ENCODE assay signal across 1 cellular context in the genomic region with DNA sequence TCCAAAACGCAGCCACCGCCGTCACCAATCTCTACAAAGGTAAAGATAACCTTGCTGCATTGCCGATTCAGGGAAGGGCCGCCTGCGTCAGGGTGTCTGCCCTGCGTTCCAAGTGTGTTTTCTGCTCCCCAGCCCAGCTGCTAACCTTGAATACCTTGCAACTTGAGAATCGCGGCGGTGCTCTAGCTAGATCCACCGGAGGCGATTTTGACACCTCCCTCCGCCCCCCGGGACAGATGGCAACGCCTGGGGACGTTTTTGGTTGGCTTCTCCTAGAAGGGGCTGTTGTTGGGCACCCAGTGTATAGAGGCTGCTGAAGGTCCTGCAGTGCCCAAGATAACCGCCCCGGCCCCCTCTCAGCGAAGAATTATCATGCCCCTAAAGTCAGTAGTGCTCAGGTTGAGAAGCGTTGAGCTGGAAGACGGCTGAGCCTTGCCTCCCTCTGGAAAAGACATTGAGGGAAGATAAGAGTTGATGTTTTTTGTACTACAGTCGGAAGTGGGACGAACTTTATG.
A peak's percentile ranks its signal among the peaks of the same experiment; 100 is the strongest.
TF ChIP-seq lines count a peak whose summit lies in the region.

No MANE protein-coding gene starts in this region.

TF ChIP-seq in HepG2, 621 proteins besides CTCF, POLR2A, EP300 and RAD21 (continued from another document and continues in another):
- TF ChIP-seq, protein P1, sequence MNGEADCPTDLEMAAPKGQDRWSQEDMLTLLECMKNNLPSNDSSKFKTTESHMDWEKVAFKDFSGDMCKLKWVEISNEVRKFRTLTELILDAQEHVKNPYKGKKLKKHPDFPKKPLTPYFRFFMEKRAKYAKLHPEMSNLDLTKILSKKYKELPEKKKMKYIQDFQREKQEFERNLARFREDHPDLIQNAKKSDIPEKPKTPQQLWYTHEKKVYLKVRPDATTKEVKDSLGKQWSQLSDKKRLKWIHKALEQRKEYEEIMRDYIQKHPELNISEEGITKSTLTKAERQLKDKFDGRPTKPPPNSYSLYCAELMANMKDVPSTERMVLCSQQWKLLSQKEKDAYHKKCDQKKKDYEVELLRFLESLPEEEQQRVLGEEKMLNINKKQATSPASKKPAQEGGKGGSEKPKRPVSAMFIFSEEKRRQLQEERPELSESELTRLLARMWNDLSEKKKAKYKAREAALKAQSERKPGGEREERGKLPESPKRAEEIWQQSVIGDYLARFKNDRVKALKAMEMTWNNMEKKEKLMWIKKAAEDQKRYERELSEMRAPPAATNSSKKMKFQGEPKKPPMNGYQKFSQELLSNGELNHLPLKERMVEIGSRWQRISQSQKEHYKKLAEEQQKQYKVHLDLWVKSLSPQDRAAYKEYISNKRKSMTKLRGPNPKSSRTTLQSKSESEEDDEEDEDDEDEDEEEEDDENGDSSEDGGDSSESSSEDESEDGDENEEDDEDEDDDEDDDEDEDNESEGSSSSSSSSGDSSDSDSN (CRISPR knock-in tag; IDR thresholded peaks at IDR 0.05) = no peak; the same call in 1 of the 2 replicates
- TF ChIP-seq, protein P2, sequence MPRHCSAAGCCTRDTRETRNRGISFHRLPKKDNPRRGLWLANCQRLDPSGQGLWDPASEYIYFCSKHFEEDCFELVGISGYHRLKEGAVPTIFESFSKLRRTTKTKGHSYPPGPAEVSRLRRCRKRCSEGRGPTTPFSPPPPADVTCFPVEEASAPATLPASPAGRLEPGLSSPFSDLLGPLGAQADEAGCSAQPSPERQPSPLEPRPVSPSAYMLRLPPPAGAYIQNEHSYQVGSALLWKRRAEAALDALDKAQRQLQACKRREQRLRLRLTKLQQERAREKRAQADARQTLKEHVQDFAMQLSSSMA (CRISPR knock-in tag; IDR thresholded peaks at IDR 0.05) = no peak
- TF ChIP-seq SMYD3 (CRISPR knock-in tag; IDR thresholded peaks at IDR 0.05) (no peak), MAF1 (CRISPR knock-in tag; IDR thresholded peaks at IDR 0.05; ENCODE audit: borderline replicate concordance) (no peak), POLR2AphosphoS5 (IDR thresholded peaks at IDR 0.05; ENCODE audit: low read depth, low read length) (peak; percentile 14; the same call in 1 of the 2 replicates), TMF1 (CRISPR knock-in tag; IDR thresholded peaks at IDR 0.05; ENCODE audit: low read depth) (no peak), ZC3H4 (CRISPR knock-in tag; IDR thresholded peaks at IDR 0.05; ENCODE audit: borderline replicate concordance) (no peak), JARID2 (CRISPR knock-in tag; IDR thresholded peaks at IDR 0.05; ENCODE audit: insufficient replicate concordance) (no peak), ZNF75D (CRISPR knock-in tag; IDR thresholded peaks at IDR 0.05; ENCODE audit: borderline replicate concordance) (no peak), RFXAP (CRISPR knock-in tag; IDR thresholded peaks at IDR 0.05; ENCODE audit: borderline replicate concordance) (no peak), KLF6 (CRISPR knock-in tag; IDR thresholded peaks at IDR 0.05) (no peak), ZKSCAN5 (CRISPR knock-in tag; IDR thresholded peaks at IDR 0.05) (no peak), ZNF724P (CRISPR knock-in tag; IDR thresholded peaks at IDR 0.05; ENCODE audit: borderline replicate concordance) (0 out of 2 replicates have a peak, but pooled peaks have one; percentile 14), REXO4 (CRISPR knock-in tag; IDR thresholded peaks at IDR 0.05; ENCODE audit: borderline replicate concordance) (no peak), ZNF224 (CRISPR knock-in tag; IDR thresholded peaks at IDR 0.05) (no peak), ZNF432 (CRISPR knock-in tag; IDR thresholded peaks at IDR 0.05; ENCODE audit: borderline replicate concordance) (no peak), POLR2G (IDR thresholded peaks at IDR 0.05; ENCODE audit: low read depth, low read length) (no peak), TEAD3 (CRISPR knock-in tag; optimal IDR thresholded peaks at IDR 0.05; ENCODE audit: borderline replicate concordance) (peak; percentile 11), TAF1 (CRISPR knock-in tag; IDR thresholded peaks at IDR 0.05) (no peak), ZIK1 (CRISPR knock-in tag; IDR thresholded peaks at IDR 0.05; ENCODE audit: borderline replicate concordance, low read depth) (no peak), ASH2L (IDR thresholded peaks at IDR 0.05; ENCODE audit: insufficient read length, low read depth, low read length) (peak; percentile 32), KMT2A (CRISPR knock-in tag; IDR thresholded peaks at IDR 0.05) (peak; percentile 9; the same call in 1 of the 2 replicates), ZNF232 (CRISPR knock-in tag; IDR thresholded peaks at IDR 0.05; ENCODE audit: borderline replicate concordance) (peak; percentile 33; the same call in 1 of the 2 replicates), NR1H2 (CRISPR knock-in tag; IDR thresholded peaks at IDR 0.05; ENCODE audit: borderline replicate concordance, low read depth) (peak; percentile 61; the same call in 1 of the 2 replicates), ZNF180 (CRISPR knock-in tag; IDR thresholded peaks at IDR 0.05; ENCODE audit: borderline replicate concordance, low read depth) (0 out of 2 replicates have a peak, but pooled peaks have one; percentile 8)
- TF ChIP-seq, protein P3, sequence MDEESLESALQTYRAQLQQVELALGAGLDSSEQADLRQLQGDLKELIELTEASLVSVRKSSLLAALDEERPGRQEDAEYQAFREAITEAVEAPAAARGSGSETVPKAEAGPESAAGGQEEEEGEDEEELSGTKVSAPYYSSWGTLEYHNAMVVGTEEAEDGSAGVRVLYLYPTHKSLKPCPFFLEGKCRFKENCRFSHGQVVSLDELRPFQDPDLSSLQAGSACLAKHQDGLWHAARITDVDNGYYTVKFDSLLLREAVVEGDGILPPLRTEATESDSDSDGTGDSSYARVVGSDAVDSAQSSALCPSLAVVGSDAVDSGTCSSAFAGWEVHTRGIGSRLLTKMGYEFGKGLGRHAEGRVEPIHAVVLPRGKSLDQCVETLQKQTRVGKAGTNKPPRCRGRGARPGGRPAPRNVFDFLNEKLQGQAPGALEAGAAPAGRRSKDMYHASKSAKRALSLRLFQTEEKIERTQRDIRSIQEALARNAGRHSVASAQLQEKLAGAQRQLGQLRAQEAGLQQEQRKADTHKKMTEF (CRISPR knock-in tag; IDR thresholded peaks at IDR 0.05) = no peak; the same call in 1 of the 2 replicates
- TF ChIP-seq, protein P4, sequence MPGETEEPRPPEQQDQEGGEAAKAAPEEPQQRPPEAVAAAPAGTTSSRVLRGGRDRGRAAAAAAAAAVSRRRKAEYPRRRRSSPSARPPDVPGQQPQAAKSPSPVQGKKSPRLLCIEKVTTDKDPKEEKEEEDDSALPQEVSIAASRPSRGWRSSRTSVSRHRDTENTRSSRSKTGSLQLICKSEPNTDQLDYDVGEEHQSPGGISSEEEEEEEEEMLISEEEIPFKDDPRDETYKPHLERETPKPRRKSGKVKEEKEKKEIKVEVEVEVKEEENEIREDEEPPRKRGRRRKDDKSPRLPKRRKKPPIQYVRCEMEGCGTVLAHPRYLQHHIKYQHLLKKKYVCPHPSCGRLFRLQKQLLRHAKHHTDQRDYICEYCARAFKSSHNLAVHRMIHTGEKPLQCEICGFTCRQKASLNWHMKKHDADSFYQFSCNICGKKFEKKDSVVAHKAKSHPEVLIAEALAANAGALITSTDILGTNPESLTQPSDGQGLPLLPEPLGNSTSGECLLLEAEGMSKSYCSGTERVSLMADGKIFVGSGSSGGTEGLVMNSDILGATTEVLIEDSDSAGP (CRISPR knock-in tag; IDR thresholded peaks at IDR 0.05; ENCODE audit: borderline replicate concordance) = 0 out of 2 replicates have a peak, but pooled peaks have one; percentile 57
- TF ChIP-seq, protein P5, sequence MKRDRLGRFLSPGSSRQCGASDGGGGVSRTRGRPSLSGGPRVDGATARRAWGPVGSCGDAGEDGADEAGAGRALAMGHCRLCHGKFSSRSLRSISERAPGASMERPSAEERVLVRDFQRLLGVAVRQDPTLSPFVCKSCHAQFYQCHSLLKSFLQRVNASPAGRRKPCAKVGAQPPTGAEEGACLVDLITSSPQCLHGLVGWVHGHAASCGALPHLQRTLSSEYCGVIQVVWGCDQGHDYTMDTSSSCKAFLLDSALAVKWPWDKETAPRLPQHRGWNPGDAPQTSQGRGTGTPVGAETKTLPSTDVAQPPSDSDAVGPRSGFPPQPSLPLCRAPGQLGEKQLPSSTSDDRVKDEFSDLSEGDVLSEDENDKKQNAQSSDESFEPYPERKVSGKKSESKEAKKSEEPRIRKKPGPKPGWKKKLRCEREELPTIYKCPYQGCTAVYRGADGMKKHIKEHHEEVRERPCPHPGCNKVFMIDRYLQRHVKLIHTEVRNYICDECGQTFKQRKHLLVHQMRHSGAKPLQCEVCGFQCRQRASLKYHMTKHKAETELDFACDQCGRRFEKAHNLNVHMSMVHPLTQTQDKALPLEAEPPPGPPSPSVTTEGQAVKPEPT (CRISPR knock-in tag; IDR thresholded peaks at IDR 0.05; ENCODE audit: low read depth) = no peak
- TF ChIP-seq, protein P6, sequence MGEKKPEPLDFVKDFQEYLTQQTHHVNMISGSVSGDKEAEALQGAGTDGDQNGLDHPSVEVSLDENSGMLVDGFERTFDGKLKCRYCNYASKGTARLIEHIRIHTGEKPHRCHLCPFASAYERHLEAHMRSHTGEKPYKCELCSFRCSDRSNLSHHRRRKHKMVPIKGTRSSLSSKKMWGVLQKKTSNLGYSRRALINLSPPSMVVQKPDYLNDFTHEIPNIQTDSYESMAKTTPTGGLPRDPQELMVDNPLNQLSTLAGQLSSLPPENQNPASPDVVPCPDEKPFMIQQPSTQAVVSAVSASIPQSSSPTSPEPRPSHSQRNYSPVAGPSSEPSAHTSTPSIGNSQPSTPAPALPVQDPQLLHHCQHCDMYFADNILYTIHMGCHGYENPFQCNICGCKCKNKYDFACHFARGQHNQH (CRISPR knock-in tag; IDR thresholded peaks at IDR 0.05) = peak; percentile 29; the same call in 1 of the 2 replicates
- TF ChIP-seq, protein P7, sequence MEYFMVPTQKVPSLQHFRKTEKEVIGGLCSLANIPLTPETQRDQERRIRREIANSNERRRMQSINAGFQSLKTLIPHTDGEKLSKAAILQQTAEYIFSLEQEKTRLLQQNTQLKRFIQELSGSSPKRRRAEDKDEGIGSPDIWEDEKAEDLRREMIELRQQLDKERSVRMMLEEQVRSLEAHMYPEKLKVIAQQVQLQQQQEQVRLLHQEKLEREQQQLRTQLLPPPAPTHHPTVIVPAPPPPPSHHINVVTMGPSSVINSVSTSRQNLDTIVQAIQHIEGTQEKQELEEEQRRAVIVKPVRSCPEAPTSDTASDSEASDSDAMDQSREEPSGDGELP (IDR thresholded peaks at IDR 0.05; ENCODE audit: borderline replicate concordance, low read depth) = peak; percentile 55; the same call in 1 of the 2 replicates
- TF ChIP-seq, protein P8, sequence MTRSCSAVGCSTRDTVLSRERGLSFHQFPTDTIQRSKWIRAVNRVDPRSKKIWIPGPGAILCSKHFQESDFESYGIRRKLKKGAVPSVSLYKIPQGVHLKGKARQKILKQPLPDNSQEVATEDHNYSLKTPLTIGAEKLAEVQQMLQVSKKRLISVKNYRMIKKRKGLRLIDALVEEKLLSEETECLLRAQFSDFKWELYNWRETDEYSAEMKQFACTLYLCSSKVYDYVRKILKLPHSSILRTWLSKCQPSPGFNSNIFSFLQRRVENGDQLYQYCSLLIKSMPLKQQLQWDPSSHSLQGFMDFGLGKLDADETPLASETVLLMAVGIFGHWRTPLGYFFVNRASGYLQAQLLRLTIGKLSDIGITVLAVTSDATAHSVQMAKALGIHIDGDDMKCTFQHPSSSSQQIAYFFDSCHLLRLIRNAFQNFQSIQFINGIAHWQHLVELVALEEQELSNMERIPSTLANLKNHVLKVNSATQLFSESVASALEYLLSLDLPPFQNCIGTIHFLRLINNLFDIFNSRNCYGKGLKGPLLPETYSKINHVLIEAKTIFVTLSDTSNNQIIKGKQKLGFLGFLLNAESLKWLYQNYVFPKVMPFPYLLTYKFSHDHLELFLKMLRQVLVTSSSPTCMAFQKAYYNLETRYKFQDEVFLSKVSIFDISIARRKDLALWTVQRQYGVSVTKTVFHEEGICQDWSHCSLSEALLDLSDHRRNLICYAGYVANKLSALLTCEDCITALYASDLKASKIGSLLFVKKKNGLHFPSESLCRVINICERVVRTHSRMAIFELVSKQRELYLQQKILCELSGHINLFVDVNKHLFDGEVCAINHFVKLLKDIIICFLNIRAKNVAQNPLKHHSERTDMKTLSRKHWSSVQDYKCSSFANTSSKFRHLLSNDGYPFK (CRISPR knock-in tag; IDR thresholded peaks at IDR 0.05; ENCODE audit: borderline replicate concordance) = peak; percentile 70; the same call in 1 of the 2 replicates
- TF ChIP-seq, protein P9, sequence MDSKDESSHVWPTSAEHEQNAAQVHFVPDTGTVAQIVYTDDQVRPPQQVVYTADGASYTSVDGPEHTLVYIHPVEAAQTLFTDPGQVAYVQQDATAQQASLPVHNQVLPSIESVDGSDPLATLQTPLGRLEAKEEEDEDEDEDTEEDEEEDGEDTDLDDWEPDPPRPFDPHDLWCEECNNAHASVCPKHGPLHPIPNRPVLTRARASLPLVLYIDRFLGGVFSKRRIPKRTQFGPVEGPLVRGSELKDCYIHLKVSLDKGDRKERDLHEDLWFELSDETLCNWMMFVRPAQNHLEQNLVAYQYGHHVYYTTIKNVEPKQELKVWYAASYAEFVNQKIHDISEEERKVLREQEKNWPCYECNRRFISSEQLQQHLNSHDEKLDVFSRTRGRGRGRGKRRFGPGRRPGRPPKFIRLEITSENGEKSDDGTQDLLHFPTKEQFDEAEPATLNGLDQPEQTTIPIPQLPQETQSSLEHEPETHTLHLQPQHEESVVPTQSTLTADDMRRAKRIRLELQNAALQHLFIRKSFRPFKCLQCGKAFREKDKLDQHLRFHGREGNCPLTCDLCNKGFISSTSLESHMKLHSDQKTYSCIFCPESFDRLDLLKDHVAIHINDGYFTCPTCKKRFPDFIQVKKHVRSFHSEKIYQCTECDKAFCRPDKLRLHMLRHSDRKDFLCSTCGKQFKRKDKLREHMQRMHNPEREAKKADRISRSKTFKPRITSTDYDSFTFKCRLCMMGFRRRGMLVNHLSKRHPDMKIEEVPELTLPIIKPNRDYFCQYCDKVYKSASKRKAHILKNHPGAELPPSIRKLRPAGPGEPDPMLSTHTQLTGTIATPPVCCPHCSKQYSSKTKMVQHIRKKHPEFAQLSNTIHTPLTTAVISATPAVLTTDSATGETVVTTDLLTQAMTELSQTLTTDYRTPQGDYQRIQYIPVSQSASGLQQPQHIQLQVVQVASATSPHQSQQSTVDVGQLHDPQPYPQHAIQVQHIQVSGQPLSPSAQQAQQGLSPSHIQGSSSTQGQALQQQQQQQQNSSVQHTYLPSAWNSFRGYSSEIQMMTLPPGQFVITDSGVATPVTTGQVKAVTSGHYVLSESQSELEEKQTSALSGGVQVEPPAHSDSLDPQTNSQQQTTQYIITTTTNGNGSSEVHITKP (CRISPR knock-in tag; IDR thresholded peaks at IDR 0.05; ENCODE audit: low read depth) = no peak; the same call in 1 of the 2 replicates
- TF ChIP-seq, protein P10, sequence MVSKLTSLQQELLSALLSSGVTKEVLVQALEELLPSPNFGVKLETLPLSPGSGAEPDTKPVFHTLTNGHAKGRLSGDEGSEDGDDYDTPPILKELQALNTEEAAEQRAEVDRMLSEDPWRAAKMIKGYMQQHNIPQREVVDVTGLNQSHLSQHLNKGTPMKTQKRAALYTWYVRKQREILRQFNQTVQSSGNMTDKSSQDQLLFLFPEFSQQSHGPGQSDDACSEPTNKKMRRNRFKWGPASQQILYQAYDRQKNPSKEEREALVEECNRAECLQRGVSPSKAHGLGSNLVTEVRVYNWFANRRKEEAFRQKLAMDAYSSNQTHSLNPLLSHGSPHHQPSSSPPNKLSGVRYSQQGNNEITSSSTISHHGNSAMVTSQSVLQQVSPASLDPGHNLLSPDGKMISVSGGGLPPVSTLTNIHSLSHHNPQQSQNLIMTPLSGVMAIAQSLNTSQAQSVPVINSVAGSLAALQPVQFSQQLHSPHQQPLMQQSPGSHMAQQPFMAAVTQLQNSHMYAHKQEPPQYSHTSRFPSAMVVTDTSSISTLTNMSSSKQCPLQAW (CRISPR knock-in tag; IDR thresholded peaks at IDR 0.05) = no peak; the same call in 1 of the 2 replicates
